9 cellular contexts compared by ENCODE assay signal in the genomic region with DNA sequence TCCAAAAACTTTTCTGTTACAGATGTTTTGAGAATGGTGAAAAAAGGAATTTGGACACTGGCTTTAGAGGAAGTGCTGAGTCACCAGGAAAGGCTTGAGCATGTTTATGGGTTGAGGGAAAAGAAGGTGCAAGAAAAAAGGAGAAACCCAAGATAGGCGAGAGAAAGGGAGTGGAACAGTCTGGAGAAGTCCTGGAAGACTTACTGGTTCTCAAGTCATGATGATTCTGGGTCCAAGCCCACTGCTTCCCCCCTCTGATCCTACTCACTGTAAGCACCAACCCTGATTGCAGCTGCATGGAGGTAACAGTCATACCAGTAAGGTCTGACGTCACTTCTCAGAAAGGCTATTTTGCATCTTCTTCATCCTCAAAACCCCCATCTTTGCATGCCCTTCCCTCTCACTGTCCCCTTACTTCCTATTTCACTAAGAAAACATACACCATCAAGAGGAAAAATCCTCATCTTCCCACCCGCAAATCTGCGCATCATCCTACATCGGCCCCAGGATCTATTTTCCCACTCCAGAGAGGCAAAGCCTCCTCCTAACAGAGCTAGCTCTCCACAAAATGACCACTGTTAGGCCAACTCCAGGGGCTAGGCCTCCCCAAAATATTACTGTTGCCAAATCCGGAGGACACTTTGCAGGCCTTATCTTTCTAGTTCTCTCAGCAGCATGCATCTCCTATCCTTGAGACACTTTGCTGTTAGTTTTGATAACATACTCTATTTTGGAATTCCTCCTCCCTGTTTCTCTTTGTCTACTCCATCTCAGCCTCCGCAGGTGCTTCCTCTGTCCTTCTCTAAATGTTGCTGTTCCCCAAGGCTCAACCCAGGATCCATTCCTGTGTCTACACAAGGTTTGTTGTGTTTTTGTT. TPM values are rescaled to one million over a fixed set of nuclear protein-coding genes. Genes with fewer than 3 reads are reported as not detected.
DNase-seq lines count a peak whose midpoint lies in the region; ATAC-seq, FAIRE-seq and TF ChIP-seq lines count a peak whose summit lies in the region.
"Had no signal": no experiment of that assay in that cellular context is flagged by ENCODE, and none has a peak within 500 bp of the region (broad histone marks: within the 10 kb centered on the region; RNA-seq: fewer than 3 reads in every experiment).

No MANE protein-coding gene starts in this region.

- H3K4me3 ChIP-seq in A549, result no peak overlapping the region
- H3K4me3 ChIP-seq: cardiac muscle cell had no signal

- TF ChIP-seq POLR2A in A549 (IDR thresholded peaks at IDR 0.05; ENCODE audit: low read length), result no peak

- H3K27me3 Mint-ChIP-seq in activated T-helper 17 cell treated with anti-CD3 and anti-CD28 coated beads, Interleukin-2, amount 50 U/mL, for 72 hours, result no peaks in the 10 kb centered on the region
- peaks cover 2 to 20% (median 10%) of the 10 kb centered on the region in 3 donors for H3K27me3 Mint-ChIP-seq in immature natural killer cell (ENCODE audit: low read depth in 3 of 3)

- peak overlapping the region; percentile 74 for H3K4me3 Mint-ChIP-seq in activated T-helper 17 cell treated with anti-CD3 and anti-CD28 coated beads, Interleukin-2, amount 50 U/mL, for 72 hours
- peak overlapping the region in 1 of 5 donors; percentile 18 for H3K4me3 Mint-ChIP-seq in immature natural killer cell

- peak overlapping the region; percentile 43 to 79; a peak in 5 of 6 replicates for H3K27ac ChIP-seq in A549
- H3K27ac ChIP-seq: cardiac muscle cell had no signal

- POLR2A ChIA-PET in A549 (lab: Yijun Ruan, JAX), result interaction anchor here (1.0 kb wide), 1 partner anchor 94 kb away, joined by 3 read pairs; no protein-coding TSS in a partner anchor

- peaks cover 43% of the 10 kb centered on the region for H3K4me1 Mint-ChIP-seq in activated T-helper 17 cell treated with anti-CD3 and anti-CD28 coated beads, Interleukin-2, amount 50 U/mL, for 72 hours
- peaks cover 31 to 32% of the 10 kb centered on the region in 2 donors for H3K4me1 Mint-ChIP-seq in immature natural killer cell

- no peak for TF ChIP-seq RAD21 in A549 (conservative IDR thresholded peaks at IDR 0.05 in 1 of 2, IDR thresholded peaks at IDR 0.05 in 1 of 2)

- no peak for DNase-seq in A549 (ENCODE audit: low read depth in 1 of 2, low spot score in 1 of 2)
- DNase-seq in NCI-H2227 treated with DMSO at 0.1 percent for 48 hours (lab: John Stamatoyannopoulos, UW), result no peak
- DNase-seq in immature natural killer cell, result no peak
- DNase-seq in NCI-H510A (lab: John Stamatoyannopoulos, UW), result no peak
- DNase-seq in NCI-H146 treated with DMSO at 0.1 percent for 48 hours (lab: John Stamatoyannopoulos, UW; ENCODE audit: unreplicated experiment), result no peak

- TF ChIP-seq EP300 in A549 (IDR thresholded peaks at IDR 0.05), result no peak

- peaks cover 5% of the 10 kb centered on the region for H3K9me3 Mint-ChIP-seq in activated T-helper 17 cell treated with anti-CD3 and anti-CD28 coated beads, Interleukin-2, amount 50 U/mL, for 72 hours
- no peaks in the 10 kb centered on the region for H3K9me3 Mint-ChIP-seq in immature natural killer cell

- CTCF ChIA-PET in A549 (lab: Yijun Ruan, JAX), result interaction anchor here (1.0 to 1.6 kb wide), 3 partner anchors 50 to 107 kb away, joined by 3 to 6 read pairs (median 4); no protein-coding TSS in a partner anchor

- peaks cover 36% of the 10 kb centered on the region for H3K4me1 ChIP-seq in A549

- H3K4me2 ChIP-seq in A549, result peak overlapping the region; percentile 30; the same call in 2 of the 3 replicates

- no peak for TF ChIP-seq CTCF in A549 (IDR thresholded peaks at IDR 0.05)

- no peak for ATAC-seq in A549
- peak; percentile 35 for ATAC-seq in GM18858 (IDR thresholded peaks at IDR 0.05; ENCODE audit: unreplicated experiment)
- ATAC-seq in HG03025 (IDR thresholded peaks at IDR 0.05; ENCODE audit: low FRiP score, unreplicated experiment), result peak; percentile 21
- ATAC-seq in activated T-helper 17 cell treated with anti-CD3 and anti-CD28 coated beads, Interleukin-2, amount 50 U/mL, for 72 hours (replicated peaks), result peak; percentile 36

- peaks cover 52% of the 10 kb centered on the region for H3K36me3 Mint-ChIP-seq in activated T-helper 17 cell treated with anti-CD3 and anti-CD28 coated beads, Interleukin-2, amount 50 U/mL, for 72 hours (ENCODE audit: low read depth)
- no peaks in the 10 kb centered on the region for H3K36me3 Mint-ChIP-seq in immature natural killer cell

- H3K9me3 ChIP-seq in A549, result no peaks in the 10 kb centered on the region

- WGBS in A549 (ENCODE audit: missing lambda C conversion rate), result 81% methylated on average over 7 of the region's 7 CpGs

- peak overlapping the region; percentile 81 for H3K27ac Mint-ChIP-seq in activated T-helper 17 cell treated with anti-CD3 and anti-CD28 coated beads, Interleukin-2, amount 50 U/mL, for 72 hours
- no peak overlapping the region for H3K27ac Mint-ChIP-seq in immature natural killer cell

- no peak for FAIRE-seq in A549 (lab: Jason Lieb, UNC)

TF ChIP-seq in A549, 52 proteins besides CTCF, POLR2A, EP300 and RAD21:
- no peak for TF ChIP-seq SREBF2 (IDR thresholded peaks at IDR 0.05)
- no peak for TF ChIP-seq ZNF302 (CRISPR knock-in tag; IDR thresholded peaks at IDR 0.05)
- TF ChIP-seq NFE2L2 (conservative IDR thresholded peaks at IDR 0.05; ENCODE audit: low read length), result peak; percentile 30; the same call in 1 of the 2 replicates
- TF ChIP-seq EHF (CRISPR knock-in tag; IDR thresholded peaks at IDR 0.05), result no peak
- peak; percentile 71 for TF ChIP-seq MAFK (IDR thresholded peaks at IDR 0.05; ENCODE audit: partially characterized antibody)
- TF ChIP-seq, protein P1, sequence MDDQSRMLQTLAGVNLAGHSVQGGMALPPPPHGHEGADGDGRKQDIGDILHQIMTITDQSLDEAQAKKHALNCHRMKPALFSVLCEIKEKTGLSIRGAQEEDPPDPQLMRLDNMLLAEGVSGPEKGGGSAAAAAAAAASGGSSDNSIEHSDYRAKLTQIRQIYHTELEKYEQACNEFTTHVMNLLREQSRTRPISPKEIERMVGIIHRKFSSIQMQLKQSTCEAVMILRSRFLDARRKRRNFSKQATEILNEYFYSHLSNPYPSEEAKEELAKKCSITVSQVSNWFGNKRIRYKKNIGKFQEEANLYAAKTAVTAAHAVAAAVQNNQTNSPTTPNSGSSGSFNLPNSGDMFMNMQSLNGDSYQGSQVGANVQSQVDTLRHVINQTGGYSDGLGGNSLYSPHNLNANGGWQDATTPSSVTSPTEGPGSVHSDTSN (IDR thresholded peaks at IDR 0.05), result no peak
- TF ChIP-seq FOXS1 (CRISPR knock-in tag; IDR thresholded peaks at IDR 0.05), result no peak
TF ChIP-seq in A549: peak in this region for 2.

RNA-seq across cellular contexts. Expression of a gene that starts 3.2 kb away (rescaled TPM):
- 84.5 and 102 TPM in 2 replicates for polyA plus RNA-seq in A549 (2011; rRNA removed)
- polyA plus RNA-seq in A549 (2012; cell fraction: cytosol; rRNA removed), result 13.5 and 14.2 TPM in 2 replicates
- polyA plus RNA-seq in A549 (2012; cell fraction: nucleus; rRNA removed), result 6.9 and 15.0 TPM in 2 replicates
- 57.2 to 64.2 TPM (median 63.6 TPM) in 3 replicates for polyA plus RNA-seq in A549 (2017; fragmentation: RNase III; extraction: RNeasy Plus Mini Kit Qiagen cat#74134 plus additional on column Dnase treatment)
- polyA minus RNA-seq in A549 (2011; rRNA and poly(A)+ RNA removed), result 53.0 and 57.1 TPM in 2 replicates
- total RNA-seq in activated T-helper 17 cell treated with anti-CD3 and anti-CD28 coated beads, Interleukin-2, amount 50 U/mL, for 72 hours, result 100 to 1,000 TPM; 121 to 126 TPM
- polyA plus RNA-seq in immature natural killer cell, result 1 to 10 TPM; 5.2 to 8.5 (median 7.3) TPM

Comparison
In these comparisons a context has a peak if more than half of its experiments do, and no peak if none do; other contexts are left out.
1. ATAC-seq: peak in GM18858 (single experiment), HG03025 (single experiment) and activated T-helper 17 cell treated with anti-CD3 and anti-CD28 coated beads, Interleukin-2, amount 50 U/mL, for 72 hours (single experiment); none in A549 (0 of 2).